In genomic region chr1:11272544-11272841, GRCh38 we compare ENCODE assay signal across 8 cellular contexts. TPM values are rescaled to one million over a fixed set of nuclear protein-coding genes. Genes with fewer than 3 reads are reported as not detected.
A peak's percentile ranks its signal among the peaks of the same experiment; 100 is the strongest.
DNase-seq lines count a peak whose midpoint lies in the region; ATAC-seq, FAIRE-seq and TF ChIP-seq lines count a peak whose summit lies in the region.

No MANE protein-coding gene starts in this region.

- H3K79me2 ChIP-seq in PC-3 (ENCODE audit: low read length): peaks cover 42% of the 10 kb centered on the region

- peaks cover 10% of the 10 kb centered on the region for H3K4me1 ChIP-seq in PC-3 (ENCODE audit: insufficient read depth, low read length)
- H3K4me1 ChIP-seq in esophagus (ENCODE audit: control insufficient read depth in 2 of 2, insufficient read depth in 2 of 2, low read length in 1 of 2): peaks cover 2 to 7% of the 10 kb centered on the region in 2 donors

- no peak for ATAC-seq in PC-3
- ATAC-seq in HG03460 (IDR thresholded peaks at IDR 0.05; ENCODE audit: unreplicated experiment): no peak

- CTCF ChIA-PET in PC-3 (lab: Charles Lee): interaction anchor here (0.9 kb wide), 1 partner anchor 10 kb away, joined by 3 read pairs; no protein-coding TSS in a partner anchor

- peak overlapping the region; percentile 93 for H2AFZ ChIP-seq in PC-3 (ENCODE audit: low read length)

- 11 to 13% methylated on average over 9 of the region's 9 CpGs for WGBS in esophagus, 2 donors

- H3K9ac ChIP-seq in PC-3 (ENCODE audit: low read length): no peak overlapping the region

- H3F3A ChIP-seq in PC-3 (ENCODE audit: low read length, unreplicated experiment): no peaks in the 10 kb centered on the region

- H3K9me2 ChIP-seq in PC-3 (replicated peaks; ENCODE audit: low read length): no peaks in the 10 kb centered on the region

- H3K9me3 ChIP-seq in PC-3 (ENCODE audit: low read length) (no peaks in the 10 kb centered on the region), esophagus (ENCODE audit: control insufficient read depth in 2 of 2, insufficient read depth in 1 of 2, low read depth in 1 of 2, low read length in 1 of 2) (no peaks in the 10 kb centered on the region)

- H3K27me3 ChIP-seq in PC-3 (ENCODE audit: low read length) (no peaks in the 10 kb centered on the region), esophagus (ENCODE audit: control insufficient read depth in 1 of 2, insufficient read depth in 2 of 2, low read length in 2 of 2) (no peaks in the 10 kb centered on the region)

- no peak for DNase-seq in GM12864 (ENCODE audit: low read depth)
- DNase-seq in PC-3: no peak
- peak; percentile 66 for DNase-seq in retina
- DNase-seq in OCI-M1 (lab: John Stamatoyannopoulos, UW): no peak
- DNase-seq in hippocampal formation (lab: John Stamatoyannopoulos, UW): no peak
- no peak for DNase-seq in HTR-8/SVneo (ENCODE audit: insufficient read length, low spot score)

- H3K4me2 ChIP-seq in PC-3 (ENCODE audit: low read length): peak overlapping the region; percentile 85

- H3K36me3 ChIP-seq in PC-3 (ENCODE audit: low read depth, low read length): no peaks in the 10 kb centered on the region; the same call in 1 of the 2 replicates
- H3K36me3 ChIP-seq in esophagus (ENCODE audit: control insufficient read depth in 2 of 2, insufficient read depth in 2 of 2, low read length in 1 of 2): no peaks in the 10 kb centered on the region

- POLR2A ChIA-PET in PC-3 (lab: Charles Lee; ENCODE audit: unreplicated experiment): interaction anchor here (0.5 to 1.3 kb wide), 5 partner anchors 10 to 353 kb away, joined by 3 to 8 read pairs (median 4); partner anchors contain the start of genes MTOR and TARDBP

- H3K4me3 ChIP-seq in GM12864 (ENCODE audit: low read depth, low read length) (peak overlapping the region; percentile 7; the same call in 1 of the 2 replicates), PC-3 (ENCODE audit: low read length) (peak overlapping the region; percentile 63), esophagus (ENCODE audit: low read depth in 1 of 2, low read length in 2 of 2) (peak overlapping the region; percentile 12 to 19)

- FAIRE-seq in HTR-8/SVneo (lab: Jason Lieb, UNC): no peak

- 0 out of 2 replicates have a peak, but pooled peaks cover 5% of the 10 kb centered on the region for H4K20me1 ChIP-seq in PC-3 (ENCODE audit: low read length)

- intact Hi-C loops in PC-3 (cut with micrococcal nuclease): no loop called here

- BruUV-seq in PC-3 (replicated peaks; lab: Mats Ljungman, UMichigan): no TSS peak

- TF ChIP-seq CTCF in GM12864 (IDR thresholded peaks at IDR 0.05; ENCODE audit: low read depth, low read length, missing control alignments) (no peak), PC-3 (conservative IDR thresholded peaks at IDR 0.05; ENCODE audit: low read depth, low read length) (no peak)

- H3K27ac ChIP-seq in PC-3 (ENCODE audit: low read length) (no peak overlapping the region), esophagus (ENCODE audit: low read depth in 2 of 2, low read length in 1 of 2) (peak overlapping the region; percentile 23 to 59)

RNA-seq across cellular contexts. Expression of gene UBIAD1, which starts 0.5 kb away (rescaled TPM):
- 14.5 and 14.8 TPM in 2 replicates for total RNA-seq in PC-3 (2014; rRNA removed)
- 1 to 10 TPM; 3.0 to 6.6 TPM for polyA plus RNA-seq in esophagus

RNA-seq across cellular contexts. Expression of gene MTOR, which starts 10.1 kb away (rescaled TPM):
- 48.0 and 53.6 TPM in 2 replicates for total RNA-seq in PC-3 (2014; rRNA removed)
- 10 to 100 TPM; 16.0 to 17.7 TPM for polyA plus RNA-seq in esophagus

Comparison
In these comparisons a context has a peak if more than half of its experiments do, and no peak if none do; other contexts are left out.
1. H3K4me3 ChIP-seq: peak in every context shown above with its lines; median percentile 63 in PC-3; 16 in esophagus; 7 in GM12864.